In genomic region chr2:218244204-218244603, GRCh38 we compare ENCODE assay signal across 25 cellular contexts. TPM values are rescaled to one million over a fixed set of nuclear protein-coding genes. Genes with fewer than 3 reads are reported as not detected.
DNase-seq lines count a peak whose midpoint lies in the region; ATAC-seq and TF ChIP-seq lines count a peak whose summit lies in the region.
"Had no signal": no experiment of that assay in that cellular context is flagged by ENCODE, and none has a peak within 500 bp of the region (broad histone marks: within the 10 kb centered on the region; RNA-seq: fewer than 3 reads in every experiment).

No MANE protein-coding gene starts in this region.

- POLR2A ChIA-PET in activated CD4-positive, alpha-beta T cell treated with anti-CD3 and anti-CD28 coated beads for 36 hours (lab: Charles Lee) = interaction anchor here (0.7 to 1.6 kb wide), 2 partner anchors 11 to 13 kb away, joined by 3 to 4 read pairs; no protein-coding TSS in a partner anchor
- POLR2A ChIA-PET in CD4-positive, alpha-beta T cell (lab: Charles Lee) = no interaction called here
- POLR2A ChIA-PET in naive thymus-derived CD4-positive, alpha-beta T cell (lab: Charles Lee) = interaction anchor here (0.9 to 1.7 kb wide), 2 partner anchors 15 to 228 kb away, joined by 3 to 4 read pairs; no protein-coding TSS in a partner anchor

- peak overlapping the region; percentile 38 for H3K27ac Mint-ChIP-seq in activated CD4-positive, alpha-beta T cell treated with anti-CD3 and anti-CD28 coated beads for 36 hours
- peak overlapping the region; percentile 61 for H3K27ac Mint-ChIP-seq in CD4-positive, alpha-beta T cell
- peak overlapping the region; percentile 36 to 79 for H3K27ac Mint-ChIP-seq in activated naive CD4-positive, alpha-beta T cell treated with anti-CD3 and anti-CD28 coated beads, Interleukin-2, amount 50 U/mL, for 72 hours
- H3K27ac Mint-ChIP-seq in naive thymus-derived CD4-positive, alpha-beta T cell = peak overlapping the region in 8 of 9 donors; percentile 0 to 85 (median 36)

- no peak for DNase-seq in activated CD4-positive, alpha-beta T cell treated with anti-CD3 and anti-CD28 coated beads for 36 hours
- DNase-seq in activated CD4-positive, alpha-beta T cell treated with anti-CD3 and anti-CD28 coated beads, Interleukin-2, amount 50 U/mL, for 1 hour = no peak
- DNase-seq in CD4-positive, alpha-beta T cell = no peak
- no peak for DNase-seq in activated naive CD4-positive, alpha-beta T cell treated with anti-CD3 and anti-CD28 coated beads, Interleukin-2, amount 50 U/mL, for 72 hours (ENCODE audit: low spot score in 2 of 2)
- DNase-seq in naive thymus-derived CD4-positive, alpha-beta T cell = no peak
- no peak for DNase-seq in activated CD8-positive, alpha-beta memory T cell treated with anti-CD3 and anti-CD28 coated beads for 24 hours
- DNase-seq in SIG-M5 treated with dmso at 0.1 percent for 504 hours (lab: John Stamatoyannopoulos, UW; ENCODE audit: unreplicated experiment) = no peak
- DNase-seq: 8988T; activated T-cell treated with anti-CD3 and anti-CD28 coated beads for 4 hours; effector memory CD4-positive, alpha-beta T cell; gastrocnemius medialis; hypothalamus; lower lobe of right lung; NCI-H510A; Peyer's patch; stimulated activated CD4-positive, alpha-beta T cell treated with anti-CD3 and anti-CD28 coated beads, Interleukin-2, amount 100 ng/mL, for 48 hours; stomach had no signal

- H3K4me3 ChIP-seq in naive thymus-derived CD4-positive, alpha-beta T cell (ENCODE audit: low read length) = no peak overlapping the region
- H3K4me3 ChIP-seq: esophagus muscularis mucosa, gastrocnemius medialis, lower lobe of right lung, Peyer's patch, stomach, tibial nerve had no signal

- no peaks in the 10 kb centered on the region for H3K9me3 ChIP-seq in CD4-positive, alpha-beta T cell (ENCODE audit: control insufficient read depth, low read length)
- no peaks in the 10 kb centered on the region for H3K9me3 ChIP-seq in naive thymus-derived CD4-positive, alpha-beta T cell (ENCODE audit: control insufficient read depth in 2 of 3, low read length in 3 of 3)
- H3K9me3 ChIP-seq: esophagus muscularis mucosa, gastrocnemius medialis, lower lobe of right lung, neutrophil, Peyer's patch, stomach, tibial nerve had no signal

- no peak overlapping the region for H3K4me3 Mint-ChIP-seq in activated CD4-positive, alpha-beta T cell treated with anti-CD3 and anti-CD28 coated beads for 36 hours
- H3K4me3 Mint-ChIP-seq in CD4-positive, alpha-beta T cell = no peak overlapping the region
- no peak overlapping the region for H3K4me3 Mint-ChIP-seq in naive thymus-derived CD4-positive, alpha-beta T cell
- H3K4me3 Mint-ChIP-seq: brain had no signal

- intact Hi-C loops in activated CD4-positive, alpha-beta T cell treated with anti-CD3 and anti-CD28 coated beads for 36 hours (cut with DNase I, micrococcal nuclease) = no loop called here
- intact Hi-C loops in CD4-positive, alpha-beta T cell (cut with DNase I, micrococcal nuclease) = no loop called here
- intact Hi-C loops in naive thymus-derived CD4-positive, alpha-beta T cell (cut with micrococcal nuclease) = no loop called here

- H3K4me1 Mint-ChIP-seq in activated CD4-positive, alpha-beta T cell treated with anti-CD3 and anti-CD28 coated beads for 36 hours = peaks cover 5% of the 10 kb centered on the region
- H3K4me1 Mint-ChIP-seq in CD4-positive, alpha-beta T cell (ENCODE audit: low read depth) = peaks cover 24% of the 10 kb centered on the region
- peaks cover 0 to 28% (median 22%) of the 10 kb centered on the region in 7 donors for H3K4me1 Mint-ChIP-seq in naive thymus-derived CD4-positive, alpha-beta T cell
- H3K4me1 Mint-ChIP-seq: brain had no signal

- H3K36me3 ChIP-seq in naive thymus-derived CD4-positive, alpha-beta T cell (ENCODE audit: control insufficient read depth in 2 of 3, insufficient read depth in 3 of 3, low read length in 3 of 3) = peaks cover 46 to 97% (median 64%) of the 10 kb centered on the region in 3 experiments

- no peak for TF ChIP-seq CTCF in CD4-positive, alpha-beta T cell (IDR thresholded peaks at IDR 0.05)

- H3K36me3 Mint-ChIP-seq in activated CD4-positive, alpha-beta T cell treated with anti-CD3 and anti-CD28 coated beads for 36 hours (ENCODE audit: low read depth) = peaks cover 79% of the 10 kb centered on the region
- H3K36me3 Mint-ChIP-seq in CD4-positive, alpha-beta T cell (ENCODE audit: low read depth) = peaks cover 98% of the 10 kb centered on the region
- peaks cover 24 to 63% of the 10 kb centered on the region in 2 donors for H3K36me3 Mint-ChIP-seq in activated naive CD4-positive, alpha-beta T cell treated with anti-CD3 and anti-CD28 coated beads, Interleukin-2, amount 50 U/mL, for 72 hours
- H3K36me3 Mint-ChIP-seq in naive thymus-derived CD4-positive, alpha-beta T cell = peaks cover 3 to 48% (median 20%) of the 10 kb centered on the region in 5 donors

- H3K4me1 ChIP-seq in naive thymus-derived CD4-positive, alpha-beta T cell (ENCODE audit: control insufficient read depth in 2 of 2, insufficient read depth in 2 of 2, low read length in 2 of 2) = peaks cover 4 to 6% of the 10 kb centered on the region in 2 donors
- H3K4me1 ChIP-seq: Peyer's patch, tibial nerve had no signal

- no peaks in the 10 kb centered on the region for H3K27me3 ChIP-seq in CD4-positive, alpha-beta T cell (ENCODE audit: control insufficient read depth, insufficient read depth, low read length)
- H3K27me3 ChIP-seq in naive thymus-derived CD4-positive, alpha-beta T cell (ENCODE audit: control insufficient read depth in 2 of 2, insufficient read depth in 2 of 2, low read length in 2 of 2) = no peaks in the 10 kb centered on the region
- H3K27me3 ChIP-seq: esophagus muscularis mucosa, gastrocnemius medialis, neutrophil, Peyer's patch, stomach, tibial nerve had no signal

- CTCF ChIA-PET in activated CD4-positive, alpha-beta T cell treated with anti-CD3 and anti-CD28 coated beads for 36 hours (lab: Charles Lee) = interaction anchor here (1.0 to 5.3 kb wide), 5 partner anchors 9 to 63 kb away, joined by 5 to 29 read pairs (median 6); no protein-coding TSS in a partner anchor
- CTCF ChIA-PET in CD4-positive, alpha-beta T cell (lab: Charles Lee) = interaction anchor here (1.1 kb wide), 1 partner anchor 13 kb away, joined by 4 read pairs; no protein-coding TSS in a partner anchor
- CTCF ChIA-PET in naive thymus-derived CD4-positive, alpha-beta T cell (lab: Charles Lee) = interaction anchor here (0.6 to 1.3 kb wide), 2 partner anchors 26 to 59 kb away, joined by 3 read pairs; partner anchors contain the start of genes AAMP and PNKD

- ATAC-seq in activated CD4-positive, alpha-beta T cell treated with anti-CD3 and anti-CD28 coated beads for 36 hours = no peak
- ATAC-seq in CD4-positive, alpha-beta T cell (ENCODE audit: poor library complexity) = no peak
- ATAC-seq in activated naive CD4-positive, alpha-beta T cell treated with anti-CD3 and anti-CD28 coated beads, Interleukin-2, amount 50 U/mL, for 72 hours = no peak
- ATAC-seq in naive thymus-derived CD4-positive, alpha-beta T cell = no peak
- no peak for ATAC-seq in GM19463 (IDR thresholded peaks at IDR 0.05; ENCODE audit: unreplicated experiment)
- ATAC-seq: gastrocnemius medialis, lower lobe of right lung had no signal

- H3K27me3 Mint-ChIP-seq in activated CD4-positive, alpha-beta T cell treated with anti-CD3 and anti-CD28 coated beads for 36 hours = no peaks in the 10 kb centered on the region
- no peaks in the 10 kb centered on the region for H3K27me3 Mint-ChIP-seq in CD4-positive, alpha-beta T cell
- H3K27me3 Mint-ChIP-seq in naive thymus-derived CD4-positive, alpha-beta T cell = no peaks in the 10 kb centered on the region
- H3K27me3 Mint-ChIP-seq: brain had no signal

- H3K9me3 Mint-ChIP-seq in activated CD4-positive, alpha-beta T cell treated with anti-CD3 and anti-CD28 coated beads for 36 hours (ENCODE audit: low read depth) = no peaks in the 10 kb centered on the region
- no peaks in the 10 kb centered on the region for H3K9me3 Mint-ChIP-seq in CD4-positive, alpha-beta T cell
- no peaks in the 10 kb centered on the region for H3K9me3 Mint-ChIP-seq in activated naive CD4-positive, alpha-beta T cell treated with anti-CD3 and anti-CD28 coated beads, Interleukin-2, amount 50 U/mL, for 72 hours
- no peaks in the 10 kb centered on the region for H3K9me3 Mint-ChIP-seq in naive thymus-derived CD4-positive, alpha-beta T cell
- H3K9me3 Mint-ChIP-seq: brain had no signal

- H3K27ac ChIP-seq in CD4-positive, alpha-beta T cell (ENCODE audit: low read depth, low read length) = peak overlapping the region; percentile 18
- H3K27ac ChIP-seq in naive thymus-derived CD4-positive, alpha-beta T cell (ENCODE audit: low read depth, low read length) = peak overlapping the region; percentile 16
- H3K27ac ChIP-seq: esophagus muscularis mucosa, lower lobe of right lung, Peyer's patch, tibial nerve, VCaP had no signal

RNA-seq across cellular contexts. Expression of gene GPBAR1, which starts 16.6 kb away (rescaled TPM):
- total RNA-seq in activated CD4-positive, alpha-beta T cell treated with anti-CD3 and anti-CD28 coated beads for 36 hours = under 1 TPM; 0.11 to 0.40 TPM
- total RNA-seq in CD4-positive, alpha-beta T cell = 1 to 10 TPM; 1.6 to 1.8 TPM
- total RNA-seq in activated naive CD4-positive, alpha-beta T cell treated with anti-CD3 and anti-CD28 coated beads, Interleukin-2, amount 50 U/mL, for 72 hours = under 1 TPM; 0.46 to 0.88 TPM
- 10 to 100 TPM in 1 of 5 experiments, 1 to 10 TPM in 3, under 1 TPM in 1; 0.80 to 12.9 (median 1.9) TPM for total RNA-seq in naive thymus-derived CD4-positive, alpha-beta T cell
- polyA plus RNA-seq in naive thymus-derived CD4-positive, alpha-beta T cell = under 1 TPM; 0.15 to 0.27 TPM
- total RNA-seq: Daoy, SK-MEL-5 had no signal

RNA-seq across cellular contexts. Expression of gene AAMP, which starts 25.7 kb away (rescaled TPM):
- 10 to 100 TPM; 49.7 to 72.2 TPM for total RNA-seq in activated CD4-positive, alpha-beta T cell treated with anti-CD3 and anti-CD28 coated beads for 36 hours
- 10 to 100 TPM; 40.2 to 42.5 TPM for total RNA-seq in CD4-positive, alpha-beta T cell
- total RNA-seq in activated naive CD4-positive, alpha-beta T cell treated with anti-CD3 and anti-CD28 coated beads, Interleukin-2, amount 50 U/mL, for 72 hours = 10 to 100 TPM; 67.7 to 68.4 TPM
- total RNA-seq in naive thymus-derived CD4-positive, alpha-beta T cell = 10 to 100 TPM; 54.1 to 67.0 (median 61.2) TPM
- 100 to 1,000 TPM in 1 of 2 donors, 10 to 100 TPM in 1; 98.6 to 108 TPM for polyA plus RNA-seq in naive thymus-derived CD4-positive, alpha-beta T cell

RNA-seq across cellular contexts. Expression of gene PNKD, which starts 26.1 kb away (rescaled TPM):
- 10 to 100 TPM; 17.8 to 18.5 TPM for total RNA-seq in activated CD4-positive, alpha-beta T cell treated with anti-CD3 and anti-CD28 coated beads for 36 hours
- total RNA-seq in CD4-positive, alpha-beta T cell = 10 to 100 TPM in 1 of 2 experiments, 1 to 10 TPM in 1; 9.2 to 10.6 TPM
- total RNA-seq in activated naive CD4-positive, alpha-beta T cell treated with anti-CD3 and anti-CD28 coated beads, Interleukin-2, amount 50 U/mL, for 72 hours = 10 to 100 TPM; 25.1 to 30.4 TPM
- total RNA-seq in naive thymus-derived CD4-positive, alpha-beta T cell = 10 to 100 TPM; 18.5 to 38.4 (median 25.2) TPM
- 100 to 1,000 TPM in 1 of 2 donors, 10 to 100 TPM in 1; 92.2 to 108 TPM for polyA plus RNA-seq in naive thymus-derived CD4-positive, alpha-beta T cell

RNA-seq across cellular contexts. Expression of gene ARPC2, which starts 27.2 kb away (rescaled TPM):
- 100 to 1,000 TPM; 563 to 632 TPM for total RNA-seq in activated CD4-positive, alpha-beta T cell treated with anti-CD3 and anti-CD28 coated beads for 36 hours
- total RNA-seq in CD4-positive, alpha-beta T cell = 100 to 1,000 TPM; 448 to 452 TPM
- total RNA-seq in activated naive CD4-positive, alpha-beta T cell treated with anti-CD3 and anti-CD28 coated beads, Interleukin-2, amount 50 U/mL, for 72 hours = 100 to 1,000 TPM; 567 to 656 TPM
- 100 to 1,000 TPM; 330 to 694 (median 368) TPM for total RNA-seq in naive thymus-derived CD4-positive, alpha-beta T cell
- polyA plus RNA-seq in naive thymus-derived CD4-positive, alpha-beta T cell = 100 to 1,000 TPM; 628 to 638 TPM

RNA-seq across cellular contexts. Expression of gene TMBIM1, which starts 48.1 kb away (rescaled TPM):
- total RNA-seq in activated CD4-positive, alpha-beta T cell treated with anti-CD3 and anti-CD28 coated beads for 36 hours = 10 to 100 TPM; 51.1 to 54.0 TPM
- total RNA-seq in CD4-positive, alpha-beta T cell = 100 to 1,000 TPM in 1 of 2 experiments, 10 to 100 TPM in 1; 99.2 to 102 TPM
- total RNA-seq in activated naive CD4-positive, alpha-beta T cell treated with anti-CD3 and anti-CD28 coated beads, Interleukin-2, amount 50 U/mL, for 72 hours = 10 to 100 TPM; 46.1 to 47.5 TPM
- 100 to 1,000 TPM in 2 of 5 experiments, 10 to 100 TPM in 3; 51.7 to 112 (median 83.8) TPM for total RNA-seq in naive thymus-derived CD4-positive, alpha-beta T cell
- 100 to 1,000 TPM in 1 of 2 donors, 10 to 100 TPM in 1; 92.4 to 115 TPM for polyA plus RNA-seq in naive thymus-derived CD4-positive, alpha-beta T cell
